ENCODE assay signal across 11 cellular contexts in genomic region chr2:47334356-47335136, GRCh38. TPM values are rescaled to one million over a fixed set of nuclear protein-coding genes. Genes with fewer than 3 reads are reported as not detected.
DNase-seq lines count a peak whose midpoint lies in the region; ATAC-seq, FAIRE-seq and TF ChIP-seq lines count a peak whose summit lies in the region.
"Had no signal": no experiment of that assay in that cellular context is flagged by ENCODE, and none has a peak within 500 bp of the region (broad histone marks: within the 10 kb centered on the region; RNA-seq: fewer than 3 reads in every experiment).

No MANE protein-coding gene starts in this region.

- peak; percentile 75 for FAIRE-seq in K562 (lab: Jason Lieb, UNC)

- peak overlapping the region; percentile 68 for H3K27ac ChIP-seq in K562 (ENCODE audit: extremely low read depth, low read depth, low read length)
- peak overlapping the region; percentile 65 for H3K27ac ChIP-seq in mesodermal cell (ENCODE audit: low read depth, low read length, severe bottlenecking)
- H3K27ac ChIP-seq: SJCRH30 had no signal

- H3K4me1 ChIP-seq in K562 (replicated peaks in 1 of 2; ENCODE audit: control insufficient read depth in 2 of 2, insufficient read depth in 2 of 2, low read length in 2 of 2) (peaks cover 19 to 26% of the 10 kb centered on the region in 2 experiments), mesodermal cell (ENCODE audit: control insufficient read depth, insufficient read depth, low read length, poor library complexity, severe bottlenecking) (peaks cover 20% of the 10 kb centered on the region)
- H3K4me1 ChIP-seq: SJCRH30 had no signal

- TF ChIP-seq POLR2A in K562 (conservative IDR thresholded peaks at IDR 0.05): no peak

- in situ Hi-C loops in K562 (cut with MboI): loop anchor here (5.0 kb wide), 2 partner anchors 53 to 433 kb away; no protein-coding TSS in a partner anchor

- no peaks in the 10 kb centered on the region for H4K20me1 ChIP-seq in K562 (replicated peaks; ENCODE audit: control insufficient read depth, insufficient read depth, low read length)

- peak overlapping the region; percentile 31 to 41; a peak in 2 of 4 replicates for H3K9ac ChIP-seq in K562 (ENCODE audit: insufficient read depth in 1 of 2, low read depth in 2 of 2, low read length in 2 of 2)

- peak; percentile 58; the same call in 1 of the 2 replicates for TF ChIP-seq EP300 in K562 (IDR thresholded peaks at IDR 0.05; ENCODE audit: low read length)

- H3K9me1 ChIP-seq in K562 (ENCODE audit: control insufficient read depth, insufficient read depth, low read length): no peaks in the 10 kb centered on the region

- DNase-seq in NCI-H187 (lab: John Stamatoyannopoulos, UW): peak; percentile 82 to 85
- peak in 1 of 4 experiments; percentile 81 for DNase-seq in K562 (ENCODE audit: extremely low read depth in 1 of 4, low spot score in 3 of 4)
- no peak for DNase-seq in KG1 (lab: John Stamatoyannopoulos, UW)
- no peak for DNase-seq in omental fat pad (ENCODE audit: low spot score)
- DNase-seq in H4 (ENCODE audit: low spot score): no peak

- CTCF ChIA-PET in K562 (lab: Yijun Ruan, JAX; ENCODE audit: low intra/inter-chr PET ratio): interaction anchor here (0.6 to 3.8 kb wide), 8 partner anchors 11 to 433 kb away, joined by 3 to 44 read pairs (median 4); no protein-coding TSS in a partner anchor

- POLR2A ChIA-PET in K562 (lab: Yijun Ruan, JAX): interaction anchor here (0.7 to 3.7 kb wide), 6 partner anchors 20 to 203 kb away, joined by 3 to 14 read pairs (median 3); no protein-coding TSS in a partner anchor

- H3K36me3 ChIP-seq in K562 (ENCODE audit: control insufficient read depth, insufficient read depth, low read length): no peaks in the 10 kb centered on the region
- peaks cover 8% of the 10 kb centered on the region for H3K36me3 ChIP-seq in mesodermal cell (ENCODE audit: control insufficient read depth, insufficient read depth, low read length)
- H3K36me3 ChIP-seq: SJCRH30 had no signal

- ATAC-seq in GM18867 (IDR thresholded peaks at IDR 0.05; ENCODE audit: unreplicated experiment) (peak; percentile 24), K562 (peak; percentile 67), omental fat pad (ENCODE audit: low FRiP score) (no peak), HG03378 (IDR thresholded peaks at IDR 0.05; ENCODE audit: unreplicated experiment) (no peak)

- no peaks in the 10 kb centered on the region for H3K79me2 ChIP-seq in K562 (ENCODE audit: control insufficient read depth, insufficient read depth, low read length)

- TF ChIP-seq CTCF in K562 (IDR thresholded peaks at IDR 0.05 in 2 of 3, conservative IDR thresholded peaks at IDR 0.05 in 1 of 3; ENCODE audit: insufficient read depth in 2 of 3, low read depth in 1 of 3, low read length in 3 of 3) (no peak), omental fat pad (IDR thresholded peaks at IDR 0.05) (no peak)

- intact Hi-C loops in K562 (cut with micrococcal nuclease): loop anchor here (1.0 to 10.0 kb wide), 4 partner anchors 39 to 770 kb away; no protein-coding TSS in a partner anchor

- BruUV-seq in K562 (replicated peaks; lab: Mats Ljungman, UMichigan): no TSS peak

- no peaks in the 10 kb centered on the region for H3K9me3 ChIP-seq in K562 (replicated peaks; ENCODE audit: control insufficient read depth, insufficient read depth, low read depth, low read length)
- H3K9me3 ChIP-seq in mesodermal cell (ENCODE audit: control insufficient read depth, low read length): no peaks in the 10 kb centered on the region
- H3K9me3 ChIP-seq: mucosa of descending colon, SJCRH30 had no signal

- 6% methylated on average over 13 of the region's 13 CpGs for WGBS in K562 (ENCODE audit: insufficient coverage, low coverage, missing lambda C conversion rate)
- WGBS in mesodermal cell (ENCODE audit: insufficient coverage in 2 of 2), 2 experiments: 41 to 52% methylated on average over 10 to 11 of the region's 13 CpGs

- H3K4me3 ChIP-seq in K562 (peak overlapping the region; percentile 0; the same call in 1 of the 2 replicates), mesodermal cell (ENCODE audit: extremely low read depth, insufficient read depth, low read length, poor library complexity, severe bottlenecking) (no peak overlapping the region)
- H3K4me3 ChIP-seq: mucosa of descending colon, SJCRH30, skin epidermis had no signal

- H3K27me3 ChIP-seq in K562 (ENCODE audit: control insufficient read depth in 2 of 2, insufficient read depth in 2 of 2, low read length in 2 of 2): no peaks in the 10 kb centered on the region
- H3K27me3 ChIP-seq: SJCRH30 had no signal

- peak overlapping the region; percentile 90 for H2AFZ ChIP-seq in K562 (ENCODE audit: low read depth, low read length)

- peak overlapping the region; percentile 70 for H3K4me2 ChIP-seq in K562 (ENCODE audit: insufficient read depth, low read length)

- TF ChIP-seq RAD21 in K562 (CRISPR knock-in tag; conservative IDR thresholded peaks at IDR 0.05 in 1 of 2, IDR thresholded peaks at IDR 0.05 in 1 of 2): no peak

TF ChIP-seq in K562, 482 proteins besides CTCF, POLR2A, EP300 and RAD21 (continues in another document):
- 0 out of 2 replicates have a peak, but pooled peaks have one; percentile 19 for TF ChIP-seq BCOR (IDR thresholded peaks at IDR 0.05)
- TF ChIP-seq TAL1 (IDR thresholded peaks at IDR 0.05): peak; percentile 31; the same call in 1 of the 2 replicates
- no peak for TF ChIP-seq CGGBP1 (CRISPR knock-in tag; IDR thresholded peaks at IDR 0.05)
- TF ChIP-seq PHB (CRISPR knock-in tag; IDR thresholded peaks at IDR 0.05): no peak
- TF ChIP-seq REST (CRISPR knock-in tag; IDR thresholded peaks at IDR 0.05; ENCODE audit: low read depth): no peak
- TF ChIP-seq HDAC2 (IDR thresholded peaks at IDR 0.05): 0 out of 2 replicates have a peak, but pooled peaks have one; percentile 66
- peak; percentile 50; the same call in 1 of the 2 replicates for TF ChIP-seq NBN (IDR thresholded peaks at IDR 0.05; ENCODE audit: low read depth)
- peak; percentile 46 for TF ChIP-seq JUND (IDR thresholded peaks at IDR 0.05; ENCODE audit: borderline replicate concordance, low read depth, low read length)
- 0 out of 3 replicates have a peak, but pooled peaks have one; percentile 10 for TF ChIP-seq JUND (tag; IDR thresholded peaks at IDR 0.05; ENCODE audit: borderline replicate concordance, low read depth, low read length)
- TF ChIP-seq MAFG (tag; conservative IDR thresholded peaks at IDR 0.05): peak; percentile 92
- no peak for TF ChIP-seq MTA2 (IDR thresholded peaks at IDR 0.05; ENCODE audit: low read depth)
- peak; percentile 52; the same call in 1 of the 2 replicates for TF ChIP-seq NFIC (IDR thresholded peaks at IDR 0.05)
- TF ChIP-seq NFRKB (IDR thresholded peaks at IDR 0.05; ENCODE audit: low read depth): peak; percentile 44
- TF ChIP-seq ZNF436 (CRISPR knock-in tag; IDR thresholded peaks at IDR 0.05): no peak
- TF ChIP-seq ZSCAN32 (CRISPR knock-in tag; IDR thresholded peaks at IDR 0.05): no peak

RNA-seq across cellular contexts. Expression of gene EPCAM, which starts 34.6 kb away (rescaled TPM):
- 38.7 and 73.4 TPM in 2 replicates for total RNA-seq in K562 (2011; cell fraction: chromatin; rRNA removed; ENCODE audit: low replicate concordance)
- total RNA-seq in K562 (2011; cell fraction: nucleolus; rRNA removed): 48.5 and 54.7 TPM in 2 replicates
- total RNA-seq in K562 (2011; cell fraction: nucleoplasm; rRNA removed): 52.1 and 64.7 TPM in 2 replicates
- 50.1 and 51.8 TPM in 2 replicates for total RNA-seq in K562 (2014; rRNA removed)
- total RNA-seq in K562 (2014; rRNA removed; fragmentation: Illumina TruSeq; extraction: Trizol): 85.5 and 89.2 TPM in 2 replicates
- 83.2 and 86.1 TPM in 2 replicates for total RNA-seq in K562 (2015; rRNA removed; fragmentation: Illumina TruSeq; extraction: Trizol)
- 62.9 and 63.1 TPM in 2 replicates for total RNA-seq in K562 (2021)
- 54.2 and 68.9 TPM in 2 replicates for polyA plus RNA-seq in K562 (2011; rRNA removed)
- 21.7 and 27.4 TPM in 2 replicates for polyA plus RNA-seq in K562 (2011; cell fraction: cytosol; rRNA removed)
- 14.9 and 21.0 TPM in 2 replicates for polyA plus RNA-seq in K562 (2011; cell fraction: nucleus; rRNA removed)
- 50.2 and 52.8 TPM in 2 replicates for polyA plus RNA-seq in K562 (2012)
- 68.8 and 95.5 TPM in 2 replicates for polyA plus RNA-seq in K562 (2014; fragmentation: Illumina TruSeq; extraction: Trizol)
- 10 to 100 TPM; 59.0 to 63.1 TPM for polyA plus RNA-seq in K562 (2014; fragmentation: Nextera tagmentation; extraction: Ambion mirVana)
- 76.3 and 77.2 TPM in 2 replicates for polyA plus RNA-seq in K562 (2014; rRNA removed)
- polyA minus RNA-seq in K562 (2011; rRNA and poly(A)+ RNA removed): 84.1 and 94.2 TPM in 2 replicates
- polyA minus RNA-seq in K562 (2011; cell fraction: cytosol; rRNA and poly(A)+ RNA removed): 24.9 and 37.7 TPM in 2 replicates
- 11.8 and 22.1 TPM in 2 replicates for polyA minus RNA-seq in K562 (2011; cell fraction: nucleus; rRNA and poly(A)+ RNA removed)
- polyA plus RNA-seq in mesodermal cell (2013, experiment 1 of 2): 4.8 TPM
- polyA plus RNA-seq in mesodermal cell (2013, experiment 2 of 2): 4.9 TPM
- total RNA-seq in omental fat pad: under 1 TPM in 1 of 4 donors, not detected in 3; 0.46 TPM
- total RNA-seq in H4 (2014; rRNA removed; shearing (Covaris generic)): not detected in 2 replicates

Comparison
In these comparisons a context has a peak if more than half of its experiments do, and no peak if none do; other contexts are left out.
1. ATAC-seq: peak in GM18867 (single experiment) and K562 (single experiment); none in omental fat pad (single experiment) and HG03378 (single experiment).
2. DNase-seq: peak in NCI-H187 (2 of 2); none in KG1 (single experiment), omental fat pad (single experiment) and H4 (single experiment).
3. RNA of gene EPCAM, which starts 34.6 kb away (total RNA-seq): 38.7 to 89.2 TPM in K562; 0.46 TPM in omental fat pad and not detected in H4; every median in the first group is over 10 times any median in the second.